8 cellular contexts compared by ENCODE assay signal in the genomic region with DNA sequence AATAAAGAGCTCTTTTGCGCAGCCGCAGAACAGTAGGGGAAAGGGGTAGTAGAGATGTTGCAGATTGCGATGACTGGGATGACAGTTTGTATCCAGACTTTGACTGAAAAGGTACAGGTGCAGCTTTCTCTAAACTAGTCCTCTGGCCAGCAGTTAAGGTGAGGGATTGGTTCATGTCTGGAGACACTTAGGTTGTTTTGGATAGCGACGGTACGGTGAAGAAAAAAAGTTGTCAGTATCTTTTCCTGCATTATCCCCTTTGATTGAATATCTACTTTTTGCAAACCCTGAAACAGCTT. TPM values are rescaled to one million over a fixed set of nuclear protein-coding genes. Genes with fewer than 3 reads are reported as not detected.
DNase-seq lines count a peak whose midpoint lies in the region; ATAC-seq and TF ChIP-seq lines count a peak whose summit lies in the region.

No MANE protein-coding gene starts in this region.

- H3K9me3 ChIP-seq in SK-N-MC (ENCODE audit: low read depth, low read length) (no peaks in the 10 kb centered on the region), endocrine pancreas (ENCODE audit: control insufficient read depth, low read length) (no peaks in the 10 kb centered on the region), osteoblast (ENCODE audit: low read depth, low read length) (no peaks in the 10 kb centered on the region)

- TF ChIP-seq CTCF in osteoblast (IDR thresholded peaks at IDR 0.05; ENCODE audit: extremely low read depth, low read depth, low read length) = no peak

- H3K9ac ChIP-seq in SK-N-MC (ENCODE audit: insufficient read length) (peak overlapping the region; percentile 91), endocrine pancreas (ENCODE audit: control insufficient read depth, insufficient read depth, low read length) (peak overlapping the region; percentile 85)

- no peaks in the 10 kb centered on the region for H3K27me3 ChIP-seq in endocrine pancreas (ENCODE audit: control insufficient read depth, insufficient read depth, low read length)
- H3K27me3 ChIP-seq in osteoblast (ENCODE audit: insufficient read depth, low read length) = no peaks in the 10 kb centered on the region

- H3K4me1 ChIP-seq in endocrine pancreas (ENCODE audit: control insufficient read depth, insufficient read depth, low read length) (no peaks in the 10 kb centered on the region), osteoblast (ENCODE audit: insufficient read depth, low read length) (peaks cover 18% of the 10 kb centered on the region)

- DNase-seq in activated CD4-positive, alpha-beta T cell treated with anti-CD3 and anti-CD28 coated beads for 1 hour = peak; percentile 40
- no peak for DNase-seq in activated CD4-positive, alpha-beta T cell treated with anti-CD3 and anti-CD28 coated beads, Interleukin-2, amount 50 U/mL, for 48 hours
- DNase-seq in SK-N-MC (ENCODE audit: low read depth, low spot score) (no peak), osteoblast (ENCODE audit: insufficient read length, low spot score, missing footprints) (no peak), posterior cingulate gyrus (no peak)

- H3K4me3 ChIP-seq in SK-N-MC (peak overlapping the region; percentile 96), endocrine pancreas (ENCODE audit: control insufficient read depth, insufficient read depth, low read length) (peak overlapping the region; percentile 80), osteoblast (ENCODE audit: insufficient read depth, low read length) (peak overlapping the region; percentile 92)

- peaks cover 61% of the 10 kb centered on the region for H3K79me2 ChIP-seq in osteoblast (ENCODE audit: insufficient read depth, low read length)

- H2AFZ ChIP-seq in osteoblast (ENCODE audit: low read length) = peak overlapping the region; percentile 94

- H3K4me2 ChIP-seq in osteoblast (ENCODE audit: insufficient read depth, low read length) = peak overlapping the region; percentile 94

- peaks cover 11% of the 10 kb centered on the region for H4K20me1 ChIP-seq in osteoblast (ENCODE audit: insufficient read depth, low read length)

- H3K36me3 ChIP-seq in SK-N-MC (ENCODE audit: insufficient read depth, low read length) (peaks cover 51% of the 10 kb centered on the region), endocrine pancreas (ENCODE audit: control insufficient read depth, insufficient read depth, low read length) (no peaks in the 10 kb centered on the region), osteoblast (ENCODE audit: insufficient read depth, low read length) (peaks cover 38% of the 10 kb centered on the region)

- intact Hi-C loops in posterior cingulate gyrus (cut with DNase I) = loop anchor here (1.0 kb wide), 1 partner anchor 14 kb away; a partner anchor contains a TSS

- peak overlapping the region; percentile 93 for H3K27ac ChIP-seq in SK-N-MC
- peak overlapping the region; percentile 98 for H3K27ac ChIP-seq in osteoblast (ENCODE audit: low read depth, low read length)

- ATAC-seq in GM19455 (IDR thresholded peaks at IDR 0.05; ENCODE audit: unreplicated experiment) (no peak), GM21390 (IDR thresholded peaks at IDR 0.05; ENCODE audit: unreplicated experiment) (no peak)

RNA-seq across cellular contexts. Expression of a gene that starts 0.5 kb away (rescaled TPM):
- total RNA-seq in osteoblast = 6.8 and 7.2 TPM in 2 replicates

RNA-seq across cellular contexts. Expression of a gene that starts 1.3 kb away (rescaled TPM):
- 56.5 and 64.8 TPM in 2 replicates for total RNA-seq in osteoblast

RNA-seq across cellular contexts. Expression of a gene that starts 13.6 kb away (rescaled TPM):
- 37.3 and 37.4 TPM in 2 replicates for total RNA-seq in osteoblast

RNA-seq across cellular contexts. Expression of a gene that starts 59.4 kb away (rescaled TPM):
- total RNA-seq in osteoblast = 29.0 and 37.4 TPM in 2 replicates
